25 cellular contexts compared by ENCODE assay signal in the genomic region with DNA sequence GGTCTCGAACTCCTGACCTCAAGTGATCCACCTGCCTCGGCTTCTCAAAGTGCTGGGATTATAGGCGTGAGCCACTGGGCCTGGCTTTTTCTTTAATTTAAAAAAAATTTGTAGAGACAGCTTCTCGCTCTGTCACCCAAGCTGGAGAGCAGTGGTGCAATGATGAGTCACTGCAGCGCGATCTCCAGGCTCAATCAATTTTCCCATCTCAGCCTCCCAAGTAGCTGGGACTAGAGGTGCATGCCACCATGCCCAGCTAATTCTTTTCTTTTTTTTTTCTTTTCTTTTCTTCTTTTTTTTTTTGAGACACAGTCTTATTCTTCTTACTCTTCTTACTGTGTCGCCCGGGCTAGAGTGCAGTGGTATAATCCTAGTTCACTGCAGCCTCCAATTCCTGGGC. TPM values are rescaled to one million over a fixed set of nuclear protein-coding genes. Genes with fewer than 3 reads are reported as not detected.
DNase-seq lines count a peak whose midpoint lies in the region; ATAC-seq and TF ChIP-seq lines count a peak whose summit lies in the region.
"Had no signal": no experiment of that assay in that cellular context is flagged by ENCODE, and none has a peak within 500 bp of the region (broad histone marks: within the 10 kb centered on the region; RNA-seq: fewer than 3 reads in every experiment).

No MANE protein-coding gene starts in this region.

- H3K4ac ChIP-seq in neuronal stem cell (ENCODE audit: low read length) = no peak overlapping the region

- H3K4me3 Mint-ChIP-seq in activated CD4-positive, alpha-beta T cell treated with anti-CD3 and anti-CD28 coated beads, Interleukin-2, amount 10 ng/mL, durations not matched to agents 24 days and 14 days = no peak overlapping the region
- H3K4me3 Mint-ChIP-seq: effector memory CD8-positive, alpha-beta T cell; neural crest cell had no signal

- H3K14ac ChIP-seq in neuronal stem cell (ENCODE audit: low read length) = no peak overlapping the region

- H3K27me3 ChIP-seq in neuronal stem cell (ENCODE audit: control insufficient read depth in 3 of 3, insufficient read depth in 3 of 3, low read depth in 1 of 3, low read length in 3 of 3) (no peaks in the 10 kb centered on the region), vagina (no peaks in the 10 kb centered on the region)
- H3K27me3 ChIP-seq: ascending aorta, heart left ventricle, upper lobe of left lung had no signal

- peaks cover 59% of the 10 kb centered on the region for H3K36me3 Mint-ChIP-seq in activated CD4-positive, alpha-beta T cell treated with anti-CD3 and anti-CD28 coated beads, Interleukin-2, amount 10 ng/mL, durations not matched to agents 24 days and 14 days (ENCODE audit: low read depth)

- H3K27ac Mint-ChIP-seq in activated CD4-positive, alpha-beta T cell treated with anti-CD3 and anti-CD28 coated beads, Interleukin-2, amount 10 ng/mL, durations not matched to agents 24 days and 14 days = no peak overlapping the region

- H3K27ac ChIP-seq in neuronal stem cell (replicated peaks; ENCODE audit: low read length) (no peak overlapping the region), vagina (no peak overlapping the region)
- H3K27ac ChIP-seq: ascending aorta, heart left ventricle, left ventricle myocardium inferior, psoas muscle, SK-N-MC, upper lobe of left lung had no signal

- H3K9me3 ChIP-seq in neuronal stem cell (replicated peaks in 1 of 2; ENCODE audit: control insufficient read depth in 2 of 2, insufficient read depth in 1 of 2, low read depth in 1 of 2, low read length in 2 of 2) (no peaks in the 10 kb centered on the region), vagina (no peaks in the 10 kb centered on the region)
- H3K9me3 ChIP-seq: ascending aorta, heart left ventricle, left ventricle myocardium inferior, mucosa of descending colon, psoas muscle, upper lobe of left lung had no signal

- no peak overlapping the region for H3K18ac ChIP-seq in neuronal stem cell (ENCODE audit: low read length)

- TF ChIP-seq CTCF in cardiac fibroblast (IDR thresholded peaks at IDR 0.05; ENCODE audit: low read depth, low read length) (no peak), vagina (IDR thresholded peaks at IDR 0.05) (no peak)

- no peak overlapping the region for H2BK5ac ChIP-seq in neuronal stem cell (ENCODE audit: low read length)

- H3K9ac ChIP-seq in neuronal stem cell (ENCODE audit: low read depth, low read length, poor library complexity) = no peak overlapping the region

- no peak overlapping the region for H4K8ac ChIP-seq in neuronal stem cell (ENCODE audit: low read depth, low read length)

- TF ChIP-seq POLR2A in vagina (IDR thresholded peaks at IDR 0.05) = no peak

- WGBS in neuronal stem cell (ENCODE audit: extremely low coverage in 2 of 2, insufficient read length in 2 of 2, insufficient replicate concordance in 1 of 2), 2 donors = no CpG with 5 or more reads among the region's 8 CpGs

- no peak overlapping the region for H3K4me3 ChIP-seq in cardiac fibroblast (replicated peaks in 1 of 2; ENCODE audit: low read depth in 2 of 2, low read length in 2 of 2)
- H3K4me3 ChIP-seq in neuronal stem cell (ENCODE audit: low read length in 2 of 2) = no peak overlapping the region
- no peak overlapping the region for H3K4me3 ChIP-seq in vagina
- H3K4me3 ChIP-seq: ascending aorta, heart left ventricle, left ventricle myocardium inferior, mucosa of descending colon, psoas muscle, SK-N-MC, upper lobe of left lung had no signal

- no peak overlapping the region for H2AK5ac ChIP-seq in neuronal stem cell (ENCODE audit: low read depth, low read length)

- intact Hi-C loops in activated CD4-positive, alpha-beta T cell treated with anti-CD3 and anti-CD28 coated beads, Interleukin-2, amount 10 ng/mL, durations not matched to agents 24 days and 14 days (cut with micrococcal nuclease) = no loop called here
- intact Hi-C loops in vagina (cut with DNase I) = no loop called here

- no peak for ATAC-seq in GM21515 (IDR thresholded peaks at IDR 0.05; ENCODE audit: unreplicated experiment)
- ATAC-seq: effector memory CD8-positive, alpha-beta T cell; heart left ventricle; mucosa of descending colon; psoas muscle had no signal

- H3K79me1 ChIP-seq in neuronal stem cell (ENCODE audit: low read depth, low read length) = no peaks in the 10 kb centered on the region

- H3K9me3 Mint-ChIP-seq in activated CD4-positive, alpha-beta T cell treated with anti-CD3 and anti-CD28 coated beads, Interleukin-2, amount 10 ng/mL, durations not matched to agents 24 days and 14 days = peaks cover 4% of the 10 kb centered on the region
- H3K9me3 Mint-ChIP-seq: effector memory CD8-positive, alpha-beta T cell; neural crest cell had no signal

- DNase-seq in EH (ENCODE audit: low read depth) (peak; percentile 48), M059J (ENCODE audit: low read depth) (peak; percentile 51), cardiac fibroblast (ENCODE audit: low read depth in 2 of 2) (peak; percentile 13 to 59), neuronal stem cell (ENCODE audit: low spot score) (no peak), vagina (ENCODE audit: extremely low spot score in 2 of 2) (no peak)
- DNase-seq in activated CD4-positive, alpha-beta T cell treated with anti-CD3 and anti-CD28 coated beads, Interleukin-2, amount 10 ng/mL, durations not matched to agents 24 days and 14 days = no peak
- DNase-seq: activated CD8-positive, alpha-beta memory T cell treated with anti-CD3 and anti-CD28 coated beads for 24 hours; activated naive CD4-positive, alpha-beta T cell treated with anti-CD3 and anti-CD28 coated beads, Interleukin-2, amount 50 U/mL, for 16 hours; activated T-cell treated with anti-CD3 and anti-CD28 coated beads, Interleukin-2, amount 50 U/mL, for 48 hours; COR-L47; effector memory CD8-positive, alpha-beta T cell; heart left ventricle; KG1; left ventricle myocardium inferior; mucosa of descending colon; NCI-H2107; NCI-H524; psoas muscle; stimulated activated CD4-positive, alpha-beta T cell treated with anti-CD3 and anti-CD28 coated beads, Interleukin-4, amount 100 ng/mL, for 1 hour; T-helper 9 cell; upper lobe of left lung had no signal

- H2BK120ac ChIP-seq in neuronal stem cell (ENCODE audit: low read depth, low read length) = no peak overlapping the region

- no peak overlapping the region for H2BK12ac ChIP-seq in neuronal stem cell (ENCODE audit: low read length)

- H2AFZ ChIP-seq in neuronal stem cell (ENCODE audit: low read length) = no peak overlapping the region

- H3K4me1 ChIP-seq in neuronal stem cell (ENCODE audit: control insufficient read depth in 2 of 2, insufficient read depth in 1 of 2, low read depth in 1 of 2, low read length in 2 of 2) = no peaks in the 10 kb centered on the region
- no peaks in the 10 kb centered on the region for H3K4me1 ChIP-seq in vagina
- H3K4me1 ChIP-seq: ascending aorta, heart left ventricle, left ventricle myocardium inferior, psoas muscle, upper lobe of left lung had no signal

- H2BK15ac ChIP-seq in neuronal stem cell (ENCODE audit: low read length) = no peak overlapping the region

- H3K36me3 ChIP-seq in neuronal stem cell (replicated peaks in 1 of 2; ENCODE audit: control insufficient read depth in 2 of 2, insufficient read depth in 2 of 2, low read length in 2 of 2) (peaks cover 14 to 65% of the 10 kb centered on the region in 2 donors), vagina (peaks cover 0 to 43% of the 10 kb centered on the region in 2 donors)

- no peaks in the 10 kb centered on the region for H3K27me3 Mint-ChIP-seq in activated CD4-positive, alpha-beta T cell treated with anti-CD3 and anti-CD28 coated beads, Interleukin-2, amount 10 ng/mL, durations not matched to agents 24 days and 14 days
- H3K27me3 Mint-ChIP-seq: effector memory CD8-positive, alpha-beta T cell had no signal

- no peak overlapping the region for H4K91ac ChIP-seq in neuronal stem cell (ENCODE audit: low read depth, low read length, poor library complexity)

- no peak overlapping the region for H3K23ac ChIP-seq in neuronal stem cell (ENCODE audit: low read depth, low read length, poor library complexity)

- peak overlapping the region; percentile 2 for H3K4me2 ChIP-seq in neuronal stem cell (ENCODE audit: insufficient read depth, low read length, poor library complexity, severe bottlenecking)

- no peaks in the 10 kb centered on the region for H3K4me1 Mint-ChIP-seq in activated CD4-positive, alpha-beta T cell treated with anti-CD3 and anti-CD28 coated beads, Interleukin-2, amount 10 ng/mL, durations not matched to agents 24 days and 14 days
- H3K4me1 Mint-ChIP-seq: neural crest cell had no signal

RNA-seq across cellular contexts. Expression of gene TUBGCP4, which starts 19.8 kb away (rescaled TPM):
- total RNA-seq in M059J (2014; rRNA removed; shearing (Covaris generic)) = 22.1 and 24.5 TPM in 2 replicates
- polyA plus RNA-seq in neuronal stem cell (2013, experiment 1 of 2) = 15.6 TPM
- 16.2 TPM for polyA plus RNA-seq in neuronal stem cell (2013, experiment 2 of 2)
- total RNA-seq in activated CD4-positive, alpha-beta T cell treated with anti-CD3 and anti-CD28 coated beads, Interleukin-2, amount 10 ng/mL, durations not matched to agents 24 days and 14 days = 48.0 and 49.6 TPM in 2 replicates
- total RNA-seq in vagina = 17.7 TPM

RNA-seq across cellular contexts. Expression of gene ZSCAN29, which starts 19.9 kb away (rescaled TPM):
- total RNA-seq in M059J (2014; rRNA removed; shearing (Covaris generic)) = 19.2 and 28.1 TPM in 2 replicates
- polyA plus RNA-seq in neuronal stem cell (2013, experiment 1 of 2) = 21.3 TPM
- polyA plus RNA-seq in neuronal stem cell (2013, experiment 2 of 2) = 22.1 TPM
- total RNA-seq in activated CD4-positive, alpha-beta T cell treated with anti-CD3 and anti-CD28 coated beads, Interleukin-2, amount 10 ng/mL, durations not matched to agents 24 days and 14 days = 30.9 and 32.1 TPM in 2 replicates
- total RNA-seq in vagina = 18.2 TPM

Comparison
In these comparisons a context has a peak if more than half of its experiments do, and no peak if none do; other contexts are left out.
1. DNase-seq: peak in EH (single experiment), M059J (single experiment) and cardiac fibroblast (2 of 2); none in neuronal stem cell (single experiment), activated CD4-positive, alpha-beta T cell treated with anti-CD3 and anti-CD28 coated beads, Interleukin-2, amount 10 ng/mL, durations not matched to agents 24 days and 14 days (single experiment) and vagina (0 of 2).